23 cellular contexts compared by ENCODE assay signal in the genomic region with DNA sequence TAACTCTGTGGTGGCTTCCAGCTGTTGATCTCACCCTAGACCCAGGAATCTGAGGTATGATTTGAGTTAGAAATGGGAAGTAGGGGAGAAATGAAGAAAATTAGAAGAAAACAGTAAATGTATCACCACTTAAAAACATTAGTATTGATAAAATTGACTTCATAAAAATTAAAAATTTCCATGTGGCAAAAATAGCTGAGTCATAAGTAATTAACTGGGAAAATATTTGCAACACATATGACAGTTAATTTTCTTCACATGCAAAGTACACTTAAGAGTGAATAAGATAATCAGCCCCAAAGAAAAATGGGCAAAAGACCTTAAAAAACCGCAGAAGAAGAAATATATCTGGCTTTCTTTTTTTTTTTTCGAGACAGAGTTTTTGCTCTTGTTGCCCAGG. TPM values are rescaled to one million over a fixed set of nuclear protein-coding genes. Genes with fewer than 3 reads are reported as not detected.
DNase-seq lines count a peak whose midpoint lies in the region; ATAC-seq, FAIRE-seq and TF ChIP-seq lines count a peak whose summit lies in the region.
"Had no signal": no experiment of that assay in that cellular context is flagged by ENCODE, and none has a peak within 500 bp of the region (broad histone marks: within the 10 kb centered on the region; RNA-seq: fewer than 3 reads in every experiment).

No MANE protein-coding gene starts in this region.

- no peak overlapping the region for H3K4me3 ChIP-seq in CD8-positive, alpha-beta T cell (ENCODE audit: low read depth, low read length)
- H3K4me3 ChIP-seq in Panc1 (ENCODE audit: low read depth in 2 of 2, low read length in 2 of 2) (no peak overlapping the region), liver (ENCODE audit: low read depth in 1 of 3, low read length in 3 of 3) (no peak overlapping the region), suprapubic skin (no peak overlapping the region)
- H3K4me3 ChIP-seq: mucosa of descending colon had no signal

- CTCF ChIA-PET in CD8-positive, alpha-beta T cell (lab: Charles Lee), result interaction anchor here (0.6 to 1.4 kb wide), 3 partner anchors 66 to 348 kb away, joined by 3 to 8 read pairs (median 3); no protein-coding TSS in a partner anchor
- CTCF ChIA-PET in Panc1 (lab: Charles Lee), result no interaction called here

- H3K27me3 ChIP-seq in CD8-positive, alpha-beta T cell (ENCODE audit: insufficient read depth, low read length), result no peaks in the 10 kb centered on the region
- H3K27me3 ChIP-seq in Panc1 (ENCODE audit: control insufficient read depth, insufficient read depth, low read length) (no peaks in the 10 kb centered on the region), liver (ENCODE audit: control insufficient read depth in 4 of 4, insufficient read depth in 4 of 4, low read length in 3 of 4) (no peaks in the 10 kb centered on the region), suprapubic skin (no peaks in the 10 kb centered on the region)
- H3K27me3 ChIP-seq: neutrophil had no signal

- no peaks in the 10 kb centered on the region for H3K36me3 Mint-ChIP-seq in CD8-positive, alpha-beta T cell

- DNase-seq in CD8-positive, alpha-beta T cell, result no peak
- no peak for DNase-seq in Panc1 (ENCODE audit: low read depth, low spot score)
- DNase-seq in suprapubic skin (ENCODE audit: low spot score in 2 of 2), result no peak
- DNase-seq in occipital lobe (lab: John Stamatoyannopoulos, UW), result no peak
- DNase-seq in urothelium cell line (ENCODE audit: low spot score), result no peak
- DNase-seq: activated CD4-positive, alpha-beta T cell treated with anti-CD3 and anti-CD28 coated beads for 48 hours; activated CD8-positive, alpha-beta memory T cell treated with anti-CD3 and anti-CD28 coated beads, Interleukin-2, amount 10 ng/mL, durations not matched to agents 7 days and 5 days; activated naive CD8-positive, alpha-beta T cell treated with anti-CD3 and anti-CD28 coated beads for 36 hours; cerebellar nuclear complex; DND-41; effector CD4-positive, alpha-beta T cell; mucosa of descending colon; NCI-H1105; NCI-H2081 treated with DMSO at 0.1 percent for 48 hours; retina; SHP77; stimulated activated CD4-positive, alpha-beta T cell treated with anti-CD3 and anti-CD28 coated beads, Interleukin-4, amount 100 ng/mL, for 24 hours; stimulated activated naive CD8-positive, alpha-beta T cell treated with anti-CD3 and anti-CD28 coated beads, Interleukin-15, Interleukin-2, amounts not matched to agents 100 U/mL and 50 U/mL, for 24 hours; SW 1271 had no signal

- POLR2A ChIA-PET in CD8-positive, alpha-beta T cell (lab: Charles Lee), result no interaction called here
- POLR2A ChIA-PET in Panc1 (lab: Charles Lee), result no interaction called here

- no TSS peak for BruUV-seq in Panc1 (replicated peaks; lab: Mats Ljungman, UMichigan)

- peak overlapping the region; percentile 32 for H3K27ac Mint-ChIP-seq in CD8-positive, alpha-beta T cell

- no peak overlapping the region for H3K9ac ChIP-seq in liver (ENCODE audit: low read depth in 1 of 2, low read length in 2 of 2)

- peaks cover 31% of the 10 kb centered on the region for H3K4me1 ChIP-seq in CD8-positive, alpha-beta T cell (ENCODE audit: insufficient read depth, low read length)
- H3K4me1 ChIP-seq in Panc1 (ENCODE audit: control insufficient read depth, insufficient read depth, low read length) (peaks cover 5% of the 10 kb centered on the region), liver (ENCODE audit: control insufficient read depth in 4 of 4, insufficient read depth in 4 of 4, low read length in 3 of 4) (peaks cover 6 to 29% (median 11%) of the 10 kb centered on the region in 4 donors), suprapubic skin (peaks cover 21% of the 10 kb centered on the region)

- no peaks in the 10 kb centered on the region for H3K36me3 ChIP-seq in CD8-positive, alpha-beta T cell (ENCODE audit: insufficient read depth, low read length)
- H3K36me3 ChIP-seq in Panc1 (ENCODE audit: control insufficient read depth, insufficient read depth, low read length), result no peaks in the 10 kb centered on the region
- H3K36me3 ChIP-seq in liver (ENCODE audit: control insufficient read depth in 4 of 4, insufficient read depth in 3 of 4, low read depth in 1 of 4, low read length in 3 of 4), result no peaks in the 10 kb centered on the region
- H3K36me3 ChIP-seq in suprapubic skin, result no peaks in the 10 kb centered on the region
- H3K36me3 ChIP-seq: neutrophil had no signal

- FAIRE-seq in urothelium cell line (lab: Jason Lieb, UNC), result no peak
- FAIRE-seq: GM12891 had no signal

- no peak for TF ChIP-seq CTCF in CD8-positive, alpha-beta T cell (IDR thresholded peaks at IDR 0.05)
- TF ChIP-seq CTCF in Panc1 (IDR thresholded peaks at IDR 0.05), result no peak
- no peak for TF ChIP-seq CTCF in liver (IDR thresholded peaks at IDR 0.05; ENCODE audit: low read depth, low read length, missing input control)
- TF ChIP-seq CTCF in suprapubic skin (IDR thresholded peaks at IDR 0.05), result no peak

- intact Hi-C loops in CD8-positive, alpha-beta T cell (cut with DNase I, micrococcal nuclease), result no loop called here
- intact Hi-C loops in Panc1 (cut with micrococcal nuclease; ENCODE audit: unreplicated experiment), result loop anchor here (10.0 kb wide), 1 partner anchor 269 kb away; no protein-coding TSS in a partner anchor

- no peaks in the 10 kb centered on the region for H3K9me3 Mint-ChIP-seq in CD8-positive, alpha-beta T cell

- in situ Hi-C loops in Panc1 (cut with HindIII; ENCODE audit: low pct_unique_long_range_greater_than_20kb, low sequenced_read_pairs), result no loop called here

- TF ChIP-seq EP300 in suprapubic skin (IDR thresholded peaks at IDR 0.05), result no peak

- no peak for TF ChIP-seq POLR2A in suprapubic skin (IDR thresholded peaks at IDR 0.05)

- WGBS in liver, result 88% methylated on average over 2 of the region's 2 CpGs
- WGBS in suprapubic skin, result 62% methylated on average over 2 of the region's 2 CpGs

- TF ChIP-seq RAD21 in liver (IDR thresholded peaks at IDR 0.05), result no peak

- peaks cover 63% of the 10 kb centered on the region for H3K4me1 Mint-ChIP-seq in CD8-positive, alpha-beta T cell (ENCODE audit: low read depth)

- ATAC-seq in CD8-positive, alpha-beta T cell, result no peak
- ATAC-seq in Panc1 (no peak), HG03097 (IDR thresholded peaks at IDR 0.05; ENCODE audit: low FRiP score, unreplicated experiment) (no peak)
- ATAC-seq: activated CD8-positive, alpha-beta memory T cell treated with anti-CD3 and anti-CD28 coated beads, Interleukin-2, amount 10 ng/mL, durations not matched to agents 7 days and 5 days; mucosa of descending colon; stimulated activated naive CD8-positive, alpha-beta T cell treated with anti-CD3 and anti-CD28 coated beads, Interleukin-15, Interleukin-2, amounts not matched to agents 100 U/mL and 50 U/mL, for 24 hours had no signal

- H3K27ac ChIP-seq in CD8-positive, alpha-beta T cell (ENCODE audit: low read depth, low read length), result no peak overlapping the region
- H3K27ac ChIP-seq in Panc1 (ENCODE audit: low read length), result 0 out of 2 replicates have a peak overlapping the region, but pooled peaks have one; percentile 23
- peak overlapping the region; percentile 35 to 62 for H3K27ac ChIP-seq in liver (ENCODE audit: low read depth in 1 of 2, low read length in 2 of 2)
- H3K27ac ChIP-seq in suprapubic skin, result peak overlapping the region; percentile 10

- no peaks in the 10 kb centered on the region for H3K9me3 ChIP-seq in CD8-positive, alpha-beta T cell (ENCODE audit: low read length)
- H3K9me3 ChIP-seq in Panc1 (ENCODE audit: control insufficient read depth, insufficient read depth, low read depth, low read length) (no peaks in the 10 kb centered on the region), liver (ENCODE audit: control insufficient read depth in 4 of 4, low read length in 3 of 4) (no peaks in the 10 kb centered on the region), suprapubic skin (no peaks in the 10 kb centered on the region)
- H3K9me3 ChIP-seq: mucosa of descending colon, neutrophil had no signal

- no peak overlapping the region for H3K4me3 Mint-ChIP-seq in CD8-positive, alpha-beta T cell
- H3K4me3 Mint-ChIP-seq: activated CD8-positive, alpha-beta memory T cell treated with anti-CD3 and anti-CD28 coated beads, Interleukin-2, amount 10 ng/mL, durations not matched to agents 7 days and 5 days; activated naive CD8-positive, alpha-beta T cell treated with anti-CD3 and anti-CD28 coated beads for 36 hours had no signal

- H3K27me3 Mint-ChIP-seq in CD8-positive, alpha-beta T cell (ENCODE audit: low read depth), result no peaks in the 10 kb centered on the region
- H3K27me3 Mint-ChIP-seq: activated naive CD8-positive, alpha-beta T cell treated with anti-CD3 and anti-CD28 coated beads for 36 hours had no signal

TF ChIP-seq in liver, 16 proteins besides CTCF, POLR2A, EP300 and RAD21:
- no peak for TF ChIP-seq TAF1 (conservative IDR thresholded peaks at IDR 0.05)

RNA-seq across cellular contexts. Expression of a gene that starts 25.5 kb away (rescaled TPM):
- 10 to 100 TPM; 19.4 to 22.5 TPM for total RNA-seq in CD8-positive, alpha-beta T cell
- total RNA-seq in Panc1 (2021; ENCODE audit: unreplicated experiment), result 76.0 TPM
- polyA plus RNA-seq in Panc1 (2012; ENCODE audit: insufficient read length), result 44.9 TPM
- 10 to 100 TPM; 42.5 to 68.3 TPM for total RNA-seq in liver
- polyA plus RNA-seq in liver, result 10 to 100 TPM; 26.6 to 40.8 TPM
- 10 to 100 TPM; 40.3 to 47.9 (median 43.4) TPM for total RNA-seq in suprapubic skin
- 35.7 TPM for total RNA-seq in occipital lobe

RNA-seq across cellular contexts. Expression of a gene that starts 36.3 kb away (rescaled TPM):
- not detected for total RNA-seq in CD8-positive, alpha-beta T cell
- 36.9 TPM for total RNA-seq in Panc1 (2021; ENCODE audit: unreplicated experiment)
- 34.8 TPM for polyA plus RNA-seq in Panc1 (2012; ENCODE audit: insufficient read length)
- 1 to 10 TPM in 1 of 2 donors, under 1 TPM in 1; 0.59 to 2.4 TPM for total RNA-seq in liver
- polyA plus RNA-seq in liver, result 1 to 10 TPM in 1 of 2 donors, under 1 TPM in 1; 0.92 to 1.0 TPM
- total RNA-seq in suprapubic skin, result 10 to 100 TPM in 1 of 4 donors, 1 to 10 TPM in 3; 7.3 to 12.8 (median 8.3) TPM
- 30.7 TPM for total RNA-seq in occipital lobe
